ENCODE assay signal across 26 cellular contexts in genomic region chr15:31158858-31159569, GRCh38. TPM values are rescaled to one million over a fixed set of nuclear protein-coding genes. Genes with fewer than 3 reads are reported as not detected.
DNase-seq lines count a peak whose midpoint lies in the region; ATAC-seq and TF ChIP-seq lines count a peak whose summit lies in the region.
"Had no signal": no experiment of that assay in that cellular context is flagged by ENCODE, and none has a peak within 500 bp of the region (broad histone marks: within the 10 kb centered on the region; RNA-seq: fewer than 3 reads in every experiment).

No MANE protein-coding gene starts in this region.

- no peak overlapping the region for H3K4ac ChIP-seq in mesendoderm (ENCODE audit: low read depth, low read length)

- H3K56ac ChIP-seq in mesendoderm (ENCODE audit: low read length): no peak overlapping the region

- no peak overlapping the region for H2BK15ac ChIP-seq in mesendoderm (replicated peaks; ENCODE audit: low read depth)

- no peak overlapping the region for H2BK5ac ChIP-seq in mesendoderm (ENCODE audit: low read length)

- H4K5ac ChIP-seq in mesendoderm (ENCODE audit: low read length): no peak overlapping the region

- no peaks in the 10 kb centered on the region for H3K79me2 ChIP-seq in mesendoderm (ENCODE audit: control insufficient read depth, insufficient read depth, low read length)

- intact Hi-C loops in heart right ventricle (cut with DNase I): no loop called here
- intact Hi-C loops in thyroid gland (cut with DNase I): no loop called here

- no peak overlapping the region for H3K4me2 ChIP-seq in mesendoderm (ENCODE audit: low read length)

- no peak overlapping the region for H2AK5ac ChIP-seq in mesendoderm (ENCODE audit: low read length)

- WGBS in heart right ventricle, 2 donors: 50 to 57% methylated on average over 11 of the region's 11 CpGs
- no CpG with 5 or more reads among the region's 11 CpGs for WGBS in mesendoderm (ENCODE audit: extremely low coverage, insufficient coverage, low lambda C conversion rate)
- 59 to 61% methylated on average over 11 of the region's 11 CpGs for WGBS in thyroid gland, 2 donors

- H3K23ac ChIP-seq in mesendoderm (ENCODE audit: low read length): no peak overlapping the region

- DNase-seq in RPMI8226 (peak; percentile 19), heart right ventricle (peak; percentile 45 to 54), mesendoderm (peak; percentile 37), thyroid gland (peak; percentile 52 to 58), COLO829 (ENCODE audit: low spot score) (no peak), putamen (ENCODE audit: low spot score) (no peak), GM13977 (ENCODE audit: low spot score) (no peak), NCI-H2171 treated with DMSO at 0.1 percent for 48 hours (lab: John Stamatoyannopoulos, UW) (no peak)
- DNase-seq: activated CD4-positive, alpha-beta memory T cell treated with anti-CD3 and anti-CD28 coated beads, Interleukin-2, amount 10 ng/mL, durations not matched to agents 7 days and 5 days; activated effector memory CD4-positive, alpha-beta T cell treated with anti-CD3 and anti-CD28 coated beads, Interleukin-2, amount 50 U/mL, for 16 hours; activated naive CD8-positive, alpha-beta T cell treated with anti-CD3 and anti-CD28 coated beads, Interleukin-2, amount 50 U/mL, for 24 hours; activated T-cell treated with anti-CD3 and anti-CD28 coated beads for 4 hours; CD4-positive, alpha-beta T cell; effector CD8-positive, alpha-beta T cell; GOT3; IMR-90; mesenchymal stem cell; MG63; naive thymus-derived CD8-positive, alpha-beta T cell; NCI-H1694 treated with DMSO at 0.1 percent for 48 hours; NCI-H69 had no signal

- TF ChIP-seq POLR2A in thyroid gland (IDR thresholded peaks at IDR 0.05): no peak

- no peak overlapping the region for H3K18ac ChIP-seq in mesendoderm (ENCODE audit: low read length)

- peak; percentile 78 to 97 (median 92) for ATAC-seq in heart right ventricle
- ATAC-seq: activated CD4-positive, CD25-positive, alpha-beta regulatory T cell treated with anti-CD3 and anti-CD28 coated beads, Interleukin-2, amount 50 U/mL, for 24 hours; naive thymus-derived CD8-positive, alpha-beta T cell; stimulated activated effector memory CD8-positive, alpha-beta T cell treated with anti-CD3 and anti-CD28 coated beads, Interleukin-12 subunit alpha, Interleukin-12 subunit beta, amount 100 ng/mL, for 72 hours had no signal

- no peak for TF ChIP-seq CTCF in heart right ventricle (IDR thresholded peaks at IDR 0.05)
- TF ChIP-seq CTCF in thyroid gland (IDR thresholded peaks at IDR 0.05): no peak
- no peak for TF ChIP-seq CTCF in GM13977 (IDR thresholded peaks at IDR 0.05; ENCODE audit: extremely low read depth, insufficient read depth, missing control alignments)

- in situ Hi-C loops in GM13977 (cut with MboI; ENCODE audit: low pct_unique_long_range_greater_than_20kb, low sequenced_read_pairs, unreplicated experiment): no loop called here

- no peaks in the 10 kb centered on the region for H3K79me1 ChIP-seq in mesendoderm (ENCODE audit: low read length)

- no peak overlapping the region for H3K9ac ChIP-seq in mesendoderm (ENCODE audit: low read length)

- H3K27me3 ChIP-seq in heart right ventricle (no peaks in the 10 kb centered on the region), mesendoderm (ENCODE audit: insufficient read depth, low read length, poor library complexity) (no peaks in the 10 kb centered on the region), thyroid gland (no peaks in the 10 kb centered on the region)
- H3K27me3 ChIP-seq: MG63 had no signal

- no peak overlapping the region for H2BK120ac ChIP-seq in mesendoderm (ENCODE audit: low read depth, low read length)

- H3K36me3 ChIP-seq in heart right ventricle: no peaks in the 10 kb centered on the region
- no peaks in the 10 kb centered on the region for H3K36me3 ChIP-seq in mesendoderm (ENCODE audit: control insufficient read depth, insufficient read depth, low read length)
- H3K36me3 ChIP-seq in thyroid gland: no peaks in the 10 kb centered on the region
- H3K36me3 ChIP-seq: MG63 had no signal

- H3K4me1 ChIP-seq in heart right ventricle (peaks cover 0 to 14% (median 0%) of the 10 kb centered on the region in 9 donors), mesendoderm (ENCODE audit: control insufficient read depth, low read depth, low read length) (no peaks in the 10 kb centered on the region), thyroid gland (no peaks in the 10 kb centered on the region)

- H3K9me3 ChIP-seq in heart right ventricle: no peaks in the 10 kb centered on the region
- no peaks in the 10 kb centered on the region for H3K9me3 ChIP-seq in thyroid gland
- H3K9me3 ChIP-seq: MG63 had no signal

- no peak overlapping the region for H4K8ac ChIP-seq in mesendoderm (ENCODE audit: low read depth, low read length)

- H3K4me3 ChIP-seq in heart right ventricle: no peak overlapping the region
- H3K4me3 ChIP-seq in mesendoderm (ENCODE audit: low read length): no peak overlapping the region
- H3K4me3 ChIP-seq in thyroid gland (replicated peaks in 1 of 3): no peak overlapping the region
- H3K4me3 ChIP-seq: MG63 had no signal

- H3K27ac ChIP-seq in heart right ventricle (no peak overlapping the region), mesendoderm (ENCODE audit: low read depth, low read length) (no peak overlapping the region), thyroid gland (no peak overlapping the region)

RNA-seq across cellular contexts. Expression of gene TRPM1, which starts 57.5 kb away (rescaled TPM):
- not detected for total RNA-seq in heart right ventricle
- polyA plus RNA-seq in heart right ventricle: under 1 TPM in 1 of 2 donors, not detected in 1; 0.06 TPM
- polyA plus RNA-seq in mesendoderm (2013, experiment 1 of 2): 0.21 TPM
- polyA plus RNA-seq in mesendoderm (2013, experiment 2 of 2): 0.27 TPM
- total RNA-seq in thyroid gland: not detected
- total RNA-seq: activated CD4-positive, alpha-beta memory T cell treated with anti-CD3 and anti-CD28 coated beads, Interleukin-2, amount 10 ng/mL, durations not matched to agents 7 days and 5 days; CD4-positive, alpha-beta T cell; frontal cortex; IMR-90; naive thymus-derived CD8-positive, alpha-beta T cell; osteocyte; temporal lobe had no signal
- polyA plus RNA-seq: IMR-90; naive thymus-derived CD8-positive, alpha-beta T cell had no signal

Comparison
In these comparisons a context has a peak if more than half of its experiments do, and no peak if none do; other contexts are left out.
1. DNase-seq: peak in RPMI8226 (single experiment), heart right ventricle (2 of 2), mesendoderm (single experiment) and thyroid gland (2 of 2); none in COLO829 (single experiment), putamen (single experiment), GM13977 (single experiment) and NCI-H2171 treated with DMSO at 0.1 percent for 48 hours (single experiment).